In genomic region chr5:146446861-146447733, GRCh38 we compare ENCODE assay signal across 8 cellular contexts. TPM values are rescaled to one million over a fixed set of nuclear protein-coding genes. Genes with fewer than 3 reads are reported as not detected.
DNase-seq lines count a peak whose midpoint lies in the region; ATAC-seq and TF ChIP-seq lines count a peak whose summit lies in the region.

TSS of gene TCERG1 (plus strand) at chr5:146447333. CDS start at chr5:146447350, 17 bp downstream.

- DNase-seq in Ammon's horn (ENCODE audit: low spot score), result peak; percentile 99
- DNase-seq in NCI-H510A treated with DMSO at 0.1 percent for 48 hours (lab: John Stamatoyannopoulos, UW), result peak; percentile 97
- DNase-seq in activated CD4-positive, alpha-beta T cell treated with anti-CD3 and anti-CD28 coated beads for 36 hours, result peak; percentile 99
- peak; percentile 100 for DNase-seq in kidney tubule cell (ENCODE audit: low spot score)
- DNase-seq in stimulated activated CD4-positive, alpha-beta T cell treated with anti-CD3 and anti-CD28 coated beads, Interleukin-1b, Interleukin-23, amount 100 ng/mL, for 4 hours (ENCODE audit: low read depth in 2 of 2), result peak; percentile 94 to 95

- no peaks in the 10 kb centered on the region for H3K9me3 Mint-ChIP-seq in activated CD4-positive, alpha-beta T cell treated with anti-CD3 and anti-CD28 coated beads for 36 hours (ENCODE audit: low read depth)

- H3K4me3 Mint-ChIP-seq in activated CD4-positive, alpha-beta T cell treated with anti-CD3 and anti-CD28 coated beads for 36 hours, result peak within 1 kb of the TSS; percentile 100

- CTCF ChIA-PET in activated CD4-positive, alpha-beta T cell treated with anti-CD3 and anti-CD28 coated beads for 36 hours (lab: Charles Lee), result interaction anchor here (0.6 to 1.5 kb wide), 10 partner anchors 9 to 558 kb away, joined by 3 to 8 read pairs (median 3); partner anchors contain the start of gene RBM27

- peak within 1 kb of the TSS; percentile 100 for H3K27ac Mint-ChIP-seq in activated CD4-positive, alpha-beta T cell treated with anti-CD3 and anti-CD28 coated beads for 36 hours

- POLR2A ChIA-PET in activated CD4-positive, alpha-beta T cell treated with anti-CD3 and anti-CD28 coated beads for 36 hours (lab: Charles Lee), result interaction anchor here (0.8 to 1.0 kb wide), 3 partner anchors 37 to 264 kb away, joined by 3 to 5 read pairs (median 4); partner anchors contain the start of gene LARS1

- TF ChIP-seq POLR2A in GM19099 (IDR thresholded peaks at IDR 0.05; ENCODE audit: extremely low read depth, insufficient read length, low read depth), result peak; percentile 69

- peak within 1 kb of the TSS; percentile 69 for H3K27ac ChIP-seq in cingulate gyrus (ENCODE audit: low read depth, low read length)

- ATAC-seq in HG03439 (IDR thresholded peaks at IDR 0.05; ENCODE audit: unreplicated experiment), result peak; percentile 99
- ATAC-seq in activated CD4-positive, alpha-beta T cell treated with anti-CD3 and anti-CD28 coated beads for 36 hours, result peak; percentile 92

- intact Hi-C loops in activated CD4-positive, alpha-beta T cell treated with anti-CD3 and anti-CD28 coated beads for 36 hours (cut with DNase I, micrococcal nuclease), result loop anchor here (1.0 to 5.0 kb wide), 4 partner anchors 244 to 1935 kb away; partner anchors contain the start of genes LARS1 (in 2 of the 2), RBM27 (in 2 of the 2) and FBXO38 (in 1 of the 2)

- peaks cover 35% of the 10 kb centered on the region for H3K4me1 Mint-ChIP-seq in activated CD4-positive, alpha-beta T cell treated with anti-CD3 and anti-CD28 coated beads for 36 hours

- H3K36me3 Mint-ChIP-seq in activated CD4-positive, alpha-beta T cell treated with anti-CD3 and anti-CD28 coated beads for 36 hours (ENCODE audit: low read depth), result peaks cover 18% of the 10 kb centered on the region

- no peaks in the 10 kb centered on the region for H3K27me3 Mint-ChIP-seq in activated CD4-positive, alpha-beta T cell treated with anti-CD3 and anti-CD28 coated beads for 36 hours

RNA-seq across cellular contexts. Expression of gene TCERG1, which starts in this region (rescaled TPM):
- 100 to 1,000 TPM; 126 to 132 TPM for total RNA-seq in activated CD4-positive, alpha-beta T cell treated with anti-CD3 and anti-CD28 coated beads for 36 hours

Comparison
In these comparisons a context has a peak if more than half of its experiments do, and no peak if none do; other contexts are left out.
1. Peak in every context shown above with its lines: DNase-seq, ATAC-seq and H3K27ac ChIP-seq.